In the genomic region with DNA sequence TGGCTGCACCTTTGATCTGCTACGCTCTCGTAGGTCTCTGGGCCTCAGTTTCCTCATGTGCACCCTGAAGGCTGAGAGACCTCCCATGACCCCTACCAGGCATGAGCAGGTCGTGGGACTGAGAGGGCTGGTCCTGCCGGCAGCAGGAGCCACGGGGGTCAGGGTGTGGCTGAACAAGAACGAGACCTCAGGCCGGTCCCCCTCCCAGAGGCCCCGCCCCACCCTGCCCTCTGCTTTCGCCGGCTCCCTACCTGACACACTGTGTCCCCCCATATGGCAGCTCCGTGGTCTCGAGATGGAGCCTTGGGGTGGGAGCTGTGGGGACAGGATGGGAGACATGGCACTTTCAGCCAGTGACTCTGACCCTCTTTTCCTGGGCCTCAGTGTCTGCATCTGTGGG, we compare ENCODE assay signal across 25 cellular contexts. TPM values are rescaled to one million over a fixed set of nuclear protein-coding genes. Genes with fewer than 3 reads are reported as not detected.
DNase-seq lines count a peak whose midpoint lies in the region; ATAC-seq and FAIRE-seq lines count a peak whose summit lies in the region.
"Had no signal": no experiment of that assay in that cellular context is flagged by ENCODE, and none has a peak within 500 bp of the region (broad histone marks: within the 10 kb centered on the region; RNA-seq: fewer than 3 reads in every experiment).

No MANE protein-coding gene starts in this region.

- H2BK12ac ChIP-seq in mesenchymal stem cell (ENCODE audit: low read length in 2 of 2) = no peak overlapping the region
- H2BK12ac ChIP-seq in trophoblast cell (ENCODE audit: low read length) = peak overlapping the region; percentile 84

- WGBS in mesenchymal stem cell = 88% methylated on average over 10 of the region's 12 CpGs
- no CpG with 5 or more reads among the region's 12 CpGs for WGBS in trophoblast cell (ENCODE audit: extremely low coverage, insufficient coverage, insufficient read length)

- H3K14ac ChIP-seq in mesenchymal stem cell (ENCODE audit: low read length in 2 of 2) (no peak overlapping the region), trophoblast cell (ENCODE audit: low read length) (peak overlapping the region; percentile 33)

- FAIRE-seq in urothelium cell line (lab: Jason Lieb, UNC) = no peak
- FAIRE-seq: A204.1, GM12878, GM12892, GM18507 had no signal

- no peak overlapping the region for H3K18ac ChIP-seq in mesenchymal stem cell (ENCODE audit: low read depth in 1 of 2, low read length in 2 of 2)
- H3K18ac ChIP-seq in trophoblast cell (ENCODE audit: low read length) = peak overlapping the region; percentile 26

- H2AK5ac ChIP-seq in mesenchymal stem cell (ENCODE audit: low read length, severe bottlenecking) = no peak overlapping the region
- peak overlapping the region; percentile 67 for H2AK5ac ChIP-seq in trophoblast cell (ENCODE audit: low read length)

- no peak overlapping the region for H4K12ac ChIP-seq in trophoblast cell (ENCODE audit: low read depth, low read length)

- H3K27ac ChIP-seq in BLaER1 treated with 17β-estradiol and CSF1 and Interleukin-3, amounts not matched to agents 10 nM and 100 nM = peak overlapping the region in 3 of 11 experiments; percentile 43 to 62 (median 54); a peak in 2 of 22 replicates
- no peak overlapping the region for H3K27ac ChIP-seq in mesenchymal stem cell (ENCODE audit: low read length, poor library complexity, severe bottlenecking)
- no peak overlapping the region for H3K27ac ChIP-seq in trophoblast cell (ENCODE audit: low read depth, low read length)

- peaks cover 13 to 81% (median 66%) of the 10 kb centered on the region in 10 experiments for H3K4me1 ChIP-seq in BLaER1 treated with 17β-estradiol and CSF1 and Interleukin-3, amounts not matched to agents 10 nM and 100 nM
- H3K4me1 ChIP-seq in mesenchymal stem cell (ENCODE audit: control insufficient read depth, insufficient read depth, low read depth, low read length) = peaks cover 28% of the 10 kb centered on the region
- H3K4me1 ChIP-seq in trophoblast cell (ENCODE audit: control insufficient read depth in 1 of 2, insufficient read depth in 2 of 2, low read length in 2 of 2) = peaks cover 19 to 28% of the 10 kb centered on the region in 2 experiments
- H3K4me1 ChIP-seq: BE2C had no signal

- H3K79me1 ChIP-seq in mesenchymal stem cell (replicated peaks; ENCODE audit: low read length, poor library complexity, severe bottlenecking) (no peaks in the 10 kb centered on the region), trophoblast cell (ENCODE audit: low read length) (peaks cover 18% of the 10 kb centered on the region)

- H4K20me1 ChIP-seq in BLaER1 treated with 17β-estradiol and CSF1 and Interleukin-3, amounts not matched to agents 10 nM and 100 nM = peaks cover 0 to 23% (median 0%) of the 10 kb centered on the region in 11 experiments; a peak in 2 of 22 replicates

- H2BK120ac ChIP-seq in mesenchymal stem cell (ENCODE audit: low read depth, low read length) (no peak overlapping the region), trophoblast cell (ENCODE audit: insufficient read depth, low read length, poor library complexity) (no peak overlapping the region)

- peak overlapping the region; percentile 22 for H4K91ac ChIP-seq in mesenchymal stem cell (ENCODE audit: low read length)
- H4K91ac ChIP-seq in trophoblast cell (ENCODE audit: low read depth, low read length) = peak overlapping the region; percentile 29

- H3K27me3 ChIP-seq in BLaER1 treated with 17β-estradiol and CSF1 and Interleukin-3, amounts not matched to agents 10 nM and 100 nM = no peaks in the 10 kb centered on the region
- H3K27me3 ChIP-seq in mesenchymal stem cell (ENCODE audit: control insufficient read depth in 1 of 2, insufficient read depth in 1 of 2, low read length in 2 of 2) (peaks cover 0 to 18% of the 10 kb centered on the region in 2 experiments), trophoblast cell (ENCODE audit: insufficient read depth, low read length) (no peaks in the 10 kb centered on the region)
- H3K27me3 ChIP-seq: BE2C had no signal

- H3K9me3 ChIP-seq in BLaER1 treated with 17β-estradiol and CSF1 and Interleukin-3, amounts not matched to agents 10 nM and 100 nM (replicated peaks in 1 of 11) = no peaks in the 10 kb centered on the region
- H3K9me3 ChIP-seq in mesenchymal stem cell (ENCODE audit: control insufficient read depth, low read length) (no peaks in the 10 kb centered on the region), trophoblast cell (ENCODE audit: insufficient read depth, low read depth, low read length) (peaks cover 4% of the 10 kb centered on the region)
- H3K9me3 ChIP-seq: BE2C had no signal

- H3K4me3 ChIP-seq in BLaER1 treated with 17β-estradiol and CSF1 and Interleukin-3, amounts not matched to agents 10 nM and 100 nM = no peak overlapping the region
- no peak overlapping the region for H3K4me3 ChIP-seq in mesenchymal stem cell (ENCODE audit: insufficient read depth in 1 of 2, low read depth in 1 of 2, low read length in 2 of 2)
- no peak overlapping the region for H3K4me3 ChIP-seq in trophoblast cell (ENCODE audit: low read depth, low read length)
- H3K4me3 ChIP-seq: GM12878 had no signal

- H3K4ac ChIP-seq in mesenchymal stem cell (ENCODE audit: low read depth in 1 of 2, low read length in 2 of 2) (no peak overlapping the region), trophoblast cell (ENCODE audit: low read depth, low read length) (no peak overlapping the region)

- no peaks in the 10 kb centered on the region for H3K36me3 ChIP-seq in BLaER1 treated with 17β-estradiol and CSF1 and Interleukin-3, amounts not matched to agents 10 nM and 100 nM
- H3K36me3 ChIP-seq in mesenchymal stem cell (ENCODE audit: control insufficient read depth in 1 of 2, insufficient read depth in 2 of 2, low read depth in 1 of 2, low read length in 2 of 2) (peaks cover 0 to 3% of the 10 kb centered on the region in 2 experiments), trophoblast cell (ENCODE audit: control insufficient read depth in 1 of 2, insufficient read depth in 2 of 2, low read length in 2 of 2) (no peaks in the 10 kb centered on the region)
- H3K36me3 ChIP-seq: BE2C had no signal

- DNase-seq in mesenchymal stem cell (no peak), trophoblast cell (no peak), Kasumi-1 (lab: John Stamatoyannopoulos, UW) (no peak), urothelium cell line (ENCODE audit: low spot score) (no peak)
- DNase-seq: 8988T; ACHN; BE2C; C1 segment of cervical spinal cord; CD4-positive, alpha-beta memory T cell; CD4-positive, CD25-positive, alpha-beta regulatory T cell; CD8-positive, alpha-beta memory T cell; COR-L47; DMS 273 treated with DMSO at 0.1 percent for 48 hours; DMS153; DMS53; DMS79; DND-41; EL; GDM1 had no signal

- H2AFZ ChIP-seq in mesenchymal stem cell (ENCODE audit: low read depth, low read length) (no peak overlapping the region), trophoblast cell (ENCODE audit: insufficient read depth, low read length, poor library complexity) (no peak overlapping the region)

- H3K4me2 ChIP-seq in BLaER1 treated with 17β-estradiol and CSF1 and Interleukin-3, amounts not matched to agents 10 nM and 100 nM = peak overlapping the region in 8 of 11 experiments; percentile 69 to 86 (median 78); a peak in 14 of 22 replicates
- H3K4me2 ChIP-seq in mesenchymal stem cell (ENCODE audit: low read length, poor library complexity, severe bottlenecking) = no peak overlapping the region
- H3K4me2 ChIP-seq in trophoblast cell (ENCODE audit: low read length) = no peak overlapping the region

- H2BK5ac ChIP-seq in mesenchymal stem cell (ENCODE audit: low read depth, low read length, poor library complexity, severe bottlenecking) (no peak overlapping the region), trophoblast cell (ENCODE audit: low read depth, low read length, poor library complexity) (no peak overlapping the region)

- H4K8ac ChIP-seq in mesenchymal stem cell (ENCODE audit: low read length) = no peak overlapping the region
- no peak overlapping the region for H4K8ac ChIP-seq in trophoblast cell (ENCODE audit: low read depth, low read length)

- H3K23ac ChIP-seq in mesenchymal stem cell (ENCODE audit: low read length in 2 of 2) (no peak overlapping the region), trophoblast cell (ENCODE audit: low read length) (no peak overlapping the region)

- ATAC-seq in GM19455 (IDR thresholded peaks at IDR 0.05; ENCODE audit: unreplicated experiment) = no peak
- ATAC-seq: GM12878 had no signal

- peaks cover 3% of the 10 kb centered on the region for H3K79me2 ChIP-seq in trophoblast cell (ENCODE audit: control insufficient read depth, insufficient read depth, low read length, poor library complexity)

- peak overlapping the region in 3 of 11 experiments; percentile 11 to 56 (median 37); a peak in 2 of 22 replicates for H3K9ac ChIP-seq in BLaER1 treated with 17β-estradiol and CSF1 and Interleukin-3, amounts not matched to agents 10 nM and 100 nM
- no peak overlapping the region for H3K9ac ChIP-seq in mesenchymal stem cell (ENCODE audit: low read length)
- H3K9ac ChIP-seq in trophoblast cell (ENCODE audit: low read length) = no peak overlapping the region

- H2BK15ac ChIP-seq in mesenchymal stem cell (ENCODE audit: low read depth, poor library complexity, severe bottlenecking) = no peak overlapping the region

RNA-seq across cellular contexts. Expression of gene CDKN1C, which starts 40.6 kb away (rescaled TPM):
- 29.4 TPM for polyA plus RNA-seq in mesenchymal stem cell (2013, experiment 1 of 2)
- 31.0 TPM for polyA plus RNA-seq in mesenchymal stem cell (2013, experiment 2 of 2)
- 604 and 638 TPM in 2 replicates for polyA plus RNA-seq in trophoblast cell (2013)

Comparison
In these comparisons a context has a peak if more than half of its experiments do, and no peak if none do; other contexts are left out.
1. H3K4me2 ChIP-seq: peak in BLaER1 treated with 17β-estradiol and CSF1 and Interleukin-3, amounts not matched to agents 10 nM and 100 nM (8 of 11); none in mesenchymal stem cell (single experiment) and trophoblast cell (single experiment).